In genomic region chr17:75881678-75882454, GRCh38 we compare ENCODE assay signal across 15 cellular contexts.
"Had no signal": no experiment of that assay in that cellular context is flagged by ENCODE, and none has a peak within 500 bp of the region (broad histone marks: within the 10 kb centered on the region; RNA-seq: fewer than 3 reads in every experiment).

No MANE protein-coding gene starts in this region.

- DNase-seq: activated CD4-positive, alpha-beta T cell treated with anti-CD3 and anti-CD28 coated beads for 48 hours; activated gamma-delta T cell; activated naive CD8-positive, alpha-beta T cell treated with anti-CD3 and anti-CD28 coated beads, Interleukin-2, amount 50 U/mL, for 24 hours; activated T-cell treated with anti-CD3 and anti-CD28 coated beads, Interleukin-2, amount 50 U/mL, for 48 hours; gastrocnemius medialis; left ventricle myocardium inferior; nephron progenitor cell; pancreas; stimulated activated CD4-positive, alpha-beta T cell treated with anti-CD3 and anti-CD28 coated beads, Interleukin-2, amount 100 ng/mL, for 48 hours; stimulated activated naive CD8-positive, alpha-beta T cell treated with anti-CD3 and anti-CD28 coated beads, Interleukin-15, Interleukin-2, amounts not matched to agents 100 U/mL and 50 U/mL, for 24 hours; T-helper 1 cell; upper lobe of left lung had no signal

- H3K4me3 ChIP-seq: ascending aorta, gastrocnemius medialis, left ventricle myocardium inferior, pancreas, upper lobe of left lung had no signal

- H3K27ac ChIP-seq: ascending aorta, gastrocnemius medialis, left ventricle myocardium inferior, pancreas, upper lobe of left lung, VCaP had no signal

- H3K27ac Mint-ChIP-seq: activated naive CD8-positive, alpha-beta T cell treated with anti-CD3 and anti-CD28 coated beads, Interleukin-2, amount 50 U/mL, for 24 hours; memory B cell; nephron progenitor cell had no signal

- H3K9me3 ChIP-seq: ascending aorta, gastrocnemius medialis, left ventricle myocardium inferior, pancreas, upper lobe of left lung had no signal

- H3K36me3 Mint-ChIP-seq: memory B cell had no signal

- H3K4me3 Mint-ChIP-seq: activated naive CD8-positive, alpha-beta T cell treated with anti-CD3 and anti-CD28 coated beads, Interleukin-2, amount 50 U/mL, for 24 hours; memory B cell; nephron progenitor cell had no signal

- H3K36me3 ChIP-seq: ascending aorta, gastrocnemius medialis, left ventricle myocardium inferior, pancreas, upper lobe of left lung had no signal

- ATAC-seq: activated naive CD8-positive, alpha-beta T cell treated with anti-CD3 and anti-CD28 coated beads, Interleukin-2, amount 50 U/mL, for 24 hours; gastrocnemius medialis; pancreas; stimulated activated naive CD8-positive, alpha-beta T cell treated with anti-CD3 and anti-CD28 coated beads, Interleukin-15, Interleukin-2, amounts not matched to agents 100 U/mL and 50 U/mL, for 24 hours had no signal

- H3K9me3 Mint-ChIP-seq: activated naive CD8-positive, alpha-beta T cell treated with anti-CD3 and anti-CD28 coated beads, Interleukin-2, amount 50 U/mL, for 24 hours; memory B cell; nephron progenitor cell had no signal

- H3K27me3 ChIP-seq: ascending aorta, gastrocnemius medialis, pancreas had no signal

- H3K27me3 Mint-ChIP-seq: memory B cell had no signal
